In the genomic region with DNA sequence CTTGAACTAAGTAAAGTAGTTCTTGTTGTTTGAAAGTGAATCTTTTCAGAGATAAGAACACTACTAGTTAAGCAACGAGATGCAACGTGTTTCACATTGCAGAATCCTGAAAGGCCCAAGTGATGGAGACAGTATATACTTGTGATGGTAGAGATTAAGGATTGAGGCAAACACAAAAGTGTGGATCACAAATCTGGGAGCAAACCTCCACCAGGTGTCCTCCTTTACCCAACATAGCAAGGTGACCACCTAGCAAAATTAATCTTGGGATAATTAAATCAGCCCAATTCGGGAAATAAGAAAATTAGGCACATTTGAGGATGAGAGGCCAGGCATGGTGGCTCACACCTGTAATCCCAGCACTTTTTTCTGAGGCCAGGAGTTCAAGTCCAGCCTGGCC, we compare ENCODE assay signal across 22 cellular contexts.
A peak's percentile ranks its signal among the peaks of the same experiment; 100 is the strongest.
DNase-seq lines count a peak whose midpoint lies in the region; ATAC-seq, FAIRE-seq and TF ChIP-seq lines count a peak whose summit lies in the region.
"Had no signal": no experiment of that assay in that cellular context is flagged by ENCODE, and none has a peak within 500 bp of the region (broad histone marks: within the 10 kb centered on the region; RNA-seq: fewer than 3 reads in every experiment).

No MANE protein-coding gene starts in this region.

- intact Hi-C loops in heart right ventricle (cut with DNase I): loop anchor here in 4 of 10 donors (5.0 to 10.0 kb wide), 2 partner anchors 572 to 574 kb away; no protein-coding TSS in a partner anchor
- intact Hi-C loops in Right ventricle myocardium superior (cut with DNase I): no loop called here

- no peak overlapping the region for H3K27ac Mint-ChIP-seq in chondrocyte (ENCODE audit: unreplicated experiment)

- DNase-seq in heart right ventricle (no peak), Right ventricle myocardium superior (no peak), chondrocyte (ENCODE audit: low spot score) (no peak), retinal pigment epithelial cell (ENCODE audit: low read depth) (no peak), smooth muscle cell (lab: John Stamatoyannopoulos, UW; ENCODE audit: unreplicated experiment) (no peak), H54 (ENCODE audit: insufficient read length, low spot score) (no peak)
- DNase-seq: adrenal gland, DMS79, HCEC 1CT, islet precursor cell, midbrain, NCI-H510A treated with DMSO at 0.1 percent for 48 hours, sigmoid colon had no signal

- FAIRE-seq in H54 (lab: Jason Lieb, UNC): no peak
- FAIRE-seq: colon, HepG2 had no signal

- no peak for TF ChIP-seq POLR2A in H54 (IDR thresholded peaks at IDR 0.05; ENCODE audit: low read depth, low read length)

- H3K4me1 ChIP-seq in heart right ventricle (peaks cover 0 to 5% (median 0%) of the 10 kb centered on the region in 9 donors), Loucy (ENCODE audit: insufficient read depth, low read length, poor library complexity, severe bottlenecking) (no peaks in the 10 kb centered on the region), smooth muscle cell (ENCODE audit: low read depth) (no peaks in the 10 kb centered on the region)
- H3K4me1 ChIP-seq: adrenal gland, sigmoid colon had no signal

- TF ChIP-seq CTCF in heart right ventricle (IDR thresholded peaks at IDR 0.05): peak in 5 of 9 donors; percentile 19 to 52 (median 35)
- TF ChIP-seq CTCF in Loucy (conservative IDR thresholded peaks at IDR 0.05; ENCODE audit: low read length): peak; percentile 30; the same call in 1 of the 2 replicates
- peak; percentile 43 for TF ChIP-seq CTCF in chondrocyte (IDR thresholded peaks at IDR 0.05)
- peak; percentile 41 for TF ChIP-seq CTCF in retinal pigment epithelial cell (conservative IDR thresholded peaks at IDR 0.05; ENCODE audit: low read depth, low read length)
- no peak for TF ChIP-seq CTCF in smooth muscle cell (IDR thresholded peaks at IDR 0.05; ENCODE audit: borderline replicate concordance, insufficient read depth, poor library complexity, severe bottlenecking)

- H3F3A ChIP-seq in Loucy (ENCODE audit: low read depth) (no peaks in the 10 kb centered on the region), smooth muscle cell (ENCODE audit: low read depth) (no peaks in the 10 kb centered on the region)

- peaks cover 5% of the 10 kb centered on the region for H3K9me3 Mint-ChIP-seq in chondrocyte (ENCODE audit: low read depth)

- H3K27ac ChIP-seq in heart right ventricle (no peak overlapping the region), smooth muscle cell (ENCODE audit: low read depth) (no peak overlapping the region)
- H3K27ac ChIP-seq: adrenal gland, epithelial cell of prostate, neutrophil, RWPE1, sigmoid colon, thoracic aorta had no signal

- no peak overlapping the region for H3K4me3 Mint-ChIP-seq in chondrocyte (ENCODE audit: unreplicated experiment)

- H3K27me3 ChIP-seq in heart right ventricle (no peaks in the 10 kb centered on the region), Loucy (ENCODE audit: insufficient read depth, low read length, poor library complexity, severe bottlenecking) (no peaks in the 10 kb centered on the region), smooth muscle cell (ENCODE audit: low read depth) (no peaks in the 10 kb centered on the region)
- H3K27me3 ChIP-seq: adrenal gland, neutrophil, sigmoid colon had no signal

- H3K4me3 ChIP-seq in heart right ventricle (no peak overlapping the region), Loucy (ENCODE audit: low read length, poor library complexity, severe bottlenecking) (no peak overlapping the region), retinal pigment epithelial cell (ENCODE audit: low read length) (no peak overlapping the region), smooth muscle cell (no peak overlapping the region)
- H3K4me3 ChIP-seq: adrenal gland, sigmoid colon, thoracic aorta had no signal

- peaks cover 2% of the 10 kb centered on the region for H3K27me3 Mint-ChIP-seq in chondrocyte (ENCODE audit: low read depth)

- H2AFZ ChIP-seq in Loucy (ENCODE audit: low read length): no peak overlapping the region
- H2AFZ ChIP-seq in smooth muscle cell (ENCODE audit: low read depth): no peak overlapping the region

- H3K79me2 ChIP-seq in Loucy (ENCODE audit: insufficient read depth, low read length) (no peaks in the 10 kb centered on the region), smooth muscle cell (ENCODE audit: low read depth) (no peaks in the 10 kb centered on the region)

- H3K9me3 ChIP-seq in heart right ventricle (no peaks in the 10 kb centered on the region), Loucy (ENCODE audit: insufficient read depth, low read depth, low read length) (no peaks in the 10 kb centered on the region), smooth muscle cell (replicated peaks; ENCODE audit: low read depth) (no peaks in the 10 kb centered on the region)
- H3K9me3 ChIP-seq: adrenal gland, neutrophil, sigmoid colon, thoracic aorta had no signal

- H3K36me3 Mint-ChIP-seq in chondrocyte (ENCODE audit: low read depth): peaks cover 2% of the 10 kb centered on the region

- H3K9me2 ChIP-seq in Loucy (replicated peaks; ENCODE audit: low read depth, low read length): no peaks in the 10 kb centered on the region

- no peaks in the 10 kb centered on the region for H3K36me3 ChIP-seq in heart right ventricle
- H3K36me3 ChIP-seq in Loucy (ENCODE audit: insufficient read depth, low read length): no peaks in the 10 kb centered on the region
- no peaks in the 10 kb centered on the region for H3K36me3 ChIP-seq in smooth muscle cell (ENCODE audit: low read depth)
- H3K36me3 ChIP-seq: adrenal gland, neutrophil, sigmoid colon, thoracic aorta had no signal

- 69 to 78% methylated on average over 3 of the region's 3 CpGs for WGBS in heart right ventricle, 2 donors
- WGBS in smooth muscle cell (ENCODE audit: low lambda C conversion rate): 82% methylated on average over 3 of the region's 3 CpGs

- H3K4me2 ChIP-seq in Loucy (ENCODE audit: low read depth, low read length, poor library complexity, severe bottlenecking): no peak overlapping the region
- no peak overlapping the region for H3K4me2 ChIP-seq in smooth muscle cell

- no peaks in the 10 kb centered on the region for H3K4me1 Mint-ChIP-seq in chondrocyte (ENCODE audit: low read depth)

- no peak for ATAC-seq in heart right ventricle
- no peak for ATAC-seq in Right ventricle myocardium superior (ENCODE audit: poor library complexity)
- no peak for ATAC-seq in GM18517 (IDR thresholded peaks at IDR 0.05; ENCODE audit: unreplicated experiment)
- ATAC-seq: activated CD4-positive, CD25-positive, alpha-beta regulatory T cell treated with anti-CD3 and anti-CD28 coated beads, Interleukin-2, amount 50 U/mL, for 24 hours; HepG2 had no signal

- no peak overlapping the region for H3K9ac ChIP-seq in Loucy (ENCODE audit: low read depth, low read length, poor library complexity, severe bottlenecking)
- H3K9ac ChIP-seq in smooth muscle cell (ENCODE audit: low read depth): no peak overlapping the region

- no peaks in the 10 kb centered on the region for H4K20me1 ChIP-seq in Loucy (ENCODE audit: insufficient read depth, low read length, poor library complexity, severe bottlenecking)
- no peaks in the 10 kb centered on the region for H4K20me1 ChIP-seq in smooth muscle cell (ENCODE audit: low read depth)
